ENCODE assay signal across 13 cellular contexts in the genomic region with DNA sequence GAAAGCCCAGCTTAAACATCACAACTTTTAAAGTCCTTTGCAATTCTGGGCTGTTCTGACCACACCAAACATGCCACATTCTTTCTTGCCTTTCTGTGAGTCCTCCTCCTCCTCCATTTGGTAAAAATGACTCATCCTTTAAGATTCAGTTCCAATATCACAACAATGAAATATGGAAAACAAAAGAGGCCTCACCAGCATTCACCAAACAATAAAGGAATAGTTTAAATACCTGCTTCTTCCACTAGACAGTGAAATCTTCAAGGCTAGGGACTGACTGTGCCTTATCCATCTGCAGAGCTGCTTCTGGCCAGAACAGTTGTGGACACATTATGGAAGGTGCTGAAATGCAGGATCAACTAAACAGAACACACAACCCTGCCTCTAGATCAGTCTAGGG. TPM values are rescaled to one million over a fixed set of nuclear protein-coding genes. Genes with fewer than 3 reads are reported as not detected.
DNase-seq lines count a peak whose midpoint lies in the region; ATAC-seq, FAIRE-seq and TF ChIP-seq lines count a peak whose summit lies in the region.
"Had no signal": no experiment of that assay in that cellular context is flagged by ENCODE, and none has a peak within 500 bp of the region (broad histone marks: within the 10 kb centered on the region; RNA-seq: fewer than 3 reads in every experiment).

No MANE protein-coding gene starts in this region.

- no peak overlapping the region for H3K9ac ChIP-seq in HepG2 (ENCODE audit: insufficient read depth, low read depth, low read length)

- H3K4me2 ChIP-seq in HepG2 (ENCODE audit: low read depth, low read length): no peak overlapping the region

- no peaks in the 10 kb centered on the region for H4K20me1 ChIP-seq in HepG2 (ENCODE audit: insufficient read depth, low read length)

- BruUV-seq in HepG2 (replicated peaks; lab: Mats Ljungman, UMichigan): no TSS peak

- TF ChIP-seq POLR2A in HepG2 (IDR thresholded peaks at IDR 0.05; ENCODE audit: insufficient read depth in 1 of 2, low read depth in 2 of 2, low read length in 2 of 2) (no peak), right lobe of liver (IDR thresholded peaks at IDR 0.05) (no peak)

- H3K27ac Mint-ChIP-seq in activated naive CD8-positive, alpha-beta T cell treated with anti-CD3 and anti-CD28 coated beads for 36 hours: no peak overlapping the region

- H3K4me1 ChIP-seq in HepG2 (ENCODE audit: insufficient read depth, low read length) (peaks cover 49% of the 10 kb centered on the region), right lobe of liver (peaks cover 0 to 4% (median 0%) of the 10 kb centered on the region in 4 donors)

- H3K27ac ChIP-seq in HepG2 (ENCODE audit: extremely low read length, insufficient read depth, low read length) (peak overlapping the region; percentile 64), right lobe of liver (no peak overlapping the region)
- H3K27ac ChIP-seq: C4-2B had no signal

- DNase-seq in HepG2 (ENCODE audit: low spot score) (peak; percentile 44), right lobe of liver (no peak), iPS DF 19.7 (ENCODE audit: low read depth, low spot score) (peak; percentile 7), D341Med (ENCODE audit: low spot score) (no peak), NCI-H345 (lab: John Stamatoyannopoulos, UW) (no peak), NCI-H524 (lab: John Stamatoyannopoulos, UW) (no peak)
- peak; percentile 5 for DNase-seq in activated naive CD8-positive, alpha-beta T cell treated with anti-CD3 and anti-CD28 coated beads for 36 hours
- DNase-seq: activated effector memory CD4-positive, alpha-beta T cell treated with Interleukin-2 at 50 U/mL for 16 hours; Karpas-422; nucleus accumbens; Right ventricle myocardium superior had no signal

- H3K4me1 Mint-ChIP-seq in activated naive CD8-positive, alpha-beta T cell treated with anti-CD3 and anti-CD28 coated beads for 36 hours: peaks cover 15% of the 10 kb centered on the region

- in situ Hi-C loops in HepG2 (cut with HindIII; ENCODE audit: extremely low pct_ligation_motif_present, low pct_unique_long_range_greater_than_20kb): no loop called here

- no peak for FAIRE-seq in HepG2 (lab: Jason Lieb, UNC)

- H3K27me3 ChIP-seq in HepG2 (ENCODE audit: control insufficient read depth in 1 of 2, insufficient read depth in 2 of 2, low read length in 2 of 2) (no peaks in the 10 kb centered on the region; a peak in 1 of 5 replicates), right lobe of liver (no peaks in the 10 kb centered on the region)

- ATAC-seq in HepG2: no peak
- no peak for ATAC-seq in right lobe of liver
- no peak for ATAC-seq in HG03378 (IDR thresholded peaks at IDR 0.05; ENCODE audit: unreplicated experiment)

- peaks cover 20% of the 10 kb centered on the region for H3K27me3 Mint-ChIP-seq in activated naive CD8-positive, alpha-beta T cell treated with anti-CD3 and anti-CD28 coated beads for 36 hours

- no peak for TF ChIP-seq EP300 in HepG2 (IDR thresholded peaks at IDR 0.05; ENCODE audit: low read depth in 2 of 2, low read length in 2 of 2)
- no peak for TF ChIP-seq EP300 in HepG2 (CRISPR knock-in tag; IDR thresholded peaks at IDR 0.05; ENCODE audit: borderline replicate concordance)

- TF ChIP-seq RAD21 in HepG2 (CRISPR knock-in tag; IDR thresholded peaks at IDR 0.05): no peak

- intact Hi-C loops in HepG2 (cut with micrococcal nuclease; ENCODE audit: unreplicated experiment) (no loop called here), right lobe of liver (cut with DNase I) (no loop called here)

- no peak for TF ChIP-seq CTCF in HepG2 (CRISPR knock-in tag; IDR thresholded peaks at IDR 0.05)
- TF ChIP-seq CTCF in right lobe of liver (IDR thresholded peaks at IDR 0.05): no peak

- H3K9me3 ChIP-seq in HepG2 (ENCODE audit: low read length) (peaks cover 4% of the 10 kb centered on the region; the same call in 1 of the 2 replicates), right lobe of liver (no peaks in the 10 kb centered on the region)

- H3K36me3 Mint-ChIP-seq in activated naive CD8-positive, alpha-beta T cell treated with anti-CD3 and anti-CD28 coated beads for 36 hours: no peaks in the 10 kb centered on the region

- no peak overlapping the region for H2AFZ ChIP-seq in HepG2 (ENCODE audit: low read length)

- H3K4me3 Mint-ChIP-seq in activated naive CD8-positive, alpha-beta T cell treated with anti-CD3 and anti-CD28 coated beads for 36 hours: no peak overlapping the region

- H3K9me3 Mint-ChIP-seq in activated naive CD8-positive, alpha-beta T cell treated with anti-CD3 and anti-CD28 coated beads for 36 hours: no peaks in the 10 kb centered on the region

- H3K79me2 ChIP-seq in HepG2 (ENCODE audit: insufficient read depth, low read length): peaks cover 13% of the 10 kb centered on the region

- H3K4me3 ChIP-seq in HepG2 (replicated peaks in 1 of 3; ENCODE audit: insufficient read depth in 1 of 3, low read depth in 2 of 3, low read length in 3 of 3) (no peak overlapping the region), right lobe of liver (no peak overlapping the region)

- CTCF ChIA-PET in HepG2 (lab: Yijun Ruan, JAX; ENCODE audit: low intra/inter-chr PET ratio, low total read pairs): no interaction called here

- H3K36me3 ChIP-seq in HepG2 (replicated peaks in 1 of 2; ENCODE audit: control insufficient read depth in 1 of 2, insufficient read depth in 2 of 2, low read length in 2 of 2): peaks cover 0 to 10% of the 10 kb centered on the region in 2 experiments; a peak in 3 of 5 replicates
- no peaks in the 10 kb centered on the region for H3K36me3 ChIP-seq in right lobe of liver

- POLR2A ChIA-PET in HepG2 (lab: Yijun Ruan, JAX): interaction anchor here (1.0 to 1.7 kb wide), 2 partner anchors 8 to 14 kb away, joined by 3 read pairs; no protein-coding TSS in a partner anchor

TF ChIP-seq in HepG2, 621 proteins besides CTCF, POLR2A, EP300 and RAD21 (continues in another document):
- TF ChIP-seq FOSL2 (CRISPR knock-in tag; IDR thresholded peaks at IDR 0.05) (peak; percentile 13; the same call in 1 of the 2 replicates), ESRRA (CRISPR knock-in tag; IDR thresholded peaks at IDR 0.05; ENCODE audit: low read depth) (no peak), STAG1 (CRISPR knock-in tag; IDR thresholded peaks at IDR 0.05) (no peak), SOX13 (IDR thresholded peaks at IDR 0.05) (no peak), SOX13 (CRISPR knock-in tag; conservative IDR thresholded peaks at IDR 0.05 in 1 of 2, IDR thresholded peaks at IDR 0.05 in 1 of 2) (peak in 1 of 2 experiments; percentile 22; a peak in 2 of 4 replicates)

RNA-seq across cellular contexts. Expression of a gene that starts 36.0 kb away (rescaled TPM):
- total RNA-seq in HepG2 (2016; rRNA removed; fragmentation: Illumina TruSeq; extraction: Trizol) (31.5 and 50.9 TPM in 2 replicates), right lobe of liver (1 to 10 TPM; 1.3 to 3.6 (median 1.9) TPM)
- total RNA-seq in HepG2 (2016; cell fraction: cytosol; rRNA removed; fragmentation: Illumina TruSeq; extraction: Trizol; ENCODE audit: low read depth): 10.7 and 12.1 TPM in 2 replicates
- total RNA-seq in HepG2 (2016; cell fraction: insoluble cytoplasmic fraction; rRNA removed; fragmentation: Illumina TruSeq; extraction: Trizol): 28.3 and 52.2 TPM in 2 replicates
- 36.7 and 36.8 TPM in 2 replicates for total RNA-seq in HepG2 (2016; cell fraction: membrane; rRNA removed; fragmentation: Illumina TruSeq; extraction: Trizol)
- 24.3 and 28.3 TPM in 2 replicates for total RNA-seq in HepG2 (2016; cell fraction: nucleus; rRNA removed; fragmentation: Illumina TruSeq; extraction: Trizol)
- 19.7 and 28.1 TPM in 2 replicates for polyA plus RNA-seq in HepG2 (2011; rRNA removed)
- 15.0 and 17.4 TPM in 2 replicates for polyA plus RNA-seq in HepG2 (2011; cell fraction: cytosol; rRNA removed)
- 18.1 and 19.3 TPM in 2 replicates for polyA plus RNA-seq in HepG2 (2011; cell fraction: nucleus; rRNA removed)
- 12.1 and 12.8 TPM in 2 replicates for polyA plus RNA-seq in HepG2 (2012)
- 4.2 and 4.9 TPM in 2 replicates for polyA plus RNA-seq in HepG2 (2016; cell fraction: cytosol; fragmentation: Illumina TruSeq; extraction: Trizol; ENCODE audit: low read depth)
- 20.4 and 24.5 TPM in 2 replicates for polyA plus RNA-seq in HepG2 (2016; cell fraction: insoluble cytoplasmic fraction; fragmentation: Illumina TruSeq; extraction: Trizol; ENCODE audit: low read depth)
- polyA plus RNA-seq in HepG2 (2016; cell fraction: membrane; fragmentation: Illumina TruSeq; extraction: Trizol; ENCODE audit: low read depth): 8.8 and 10.3 TPM in 2 replicates
- polyA plus RNA-seq in HepG2 (2016; cell fraction: nucleus; fragmentation: Illumina TruSeq; extraction: Trizol; ENCODE audit: insufficient read depth, low read depth): 21.9 and 25.3 TPM in 2 replicates
- 13.7 and 123 TPM in 2 replicates for polyA minus RNA-seq in HepG2 (2011; rRNA and poly(A)+ RNA removed; ENCODE audit: low replicate concordance)
- polyA minus RNA-seq in HepG2 (2011; cell fraction: cytosol; rRNA and poly(A)+ RNA removed): 35.0 and 40.7 TPM in 2 replicates
- polyA minus RNA-seq in HepG2 (2011; cell fraction: nucleus; rRNA and poly(A)+ RNA removed): 26.1 and 27.2 TPM in 2 replicates
- total RNA-seq in activated naive CD8-positive, alpha-beta T cell treated with anti-CD3 and anti-CD28 coated beads for 36 hours: 1 to 10 TPM; 1.2 to 1.3 TPM

RNA-seq across cellular contexts. Expression of a gene that starts 41.8 kb away (rescaled TPM):
- total RNA-seq in HepG2 (2016; rRNA removed; fragmentation: Illumina TruSeq; extraction: Trizol) (0.02 TPM in 1 of 2 replicates, not detected in the other), right lobe of liver (under 1 TPM; 0.12 to 0.74 (median 0.40) TPM)
- under 0.01 and 0.09 TPM in 2 replicates for total RNA-seq in HepG2 (2016; cell fraction: cytosol; rRNA removed; fragmentation: Illumina TruSeq; extraction: Trizol; ENCODE audit: low read depth)
- 0.02 TPM in 1 of 2 replicates, not detected in the other for total RNA-seq in HepG2 (2016; cell fraction: insoluble cytoplasmic fraction; rRNA removed; fragmentation: Illumina TruSeq; extraction: Trizol)
- total RNA-seq in HepG2 (2016; cell fraction: membrane; rRNA removed; fragmentation: Illumina TruSeq; extraction: Trizol): 0.03 TPM in 2 replicates
- total RNA-seq in HepG2 (2016; cell fraction: nucleus; rRNA removed; fragmentation: Illumina TruSeq; extraction: Trizol): 0.06 and 0.09 TPM in 2 replicates
- 0.01 and 0.04 TPM in 2 replicates for polyA plus RNA-seq in HepG2 (2011; rRNA removed)
- polyA plus RNA-seq in HepG2 (2011; cell fraction: cytosol; rRNA removed): 0.03 and 0.04 TPM in 2 replicates
- polyA plus RNA-seq in HepG2 (2011; cell fraction: nucleus; rRNA removed): 0.02 and 0.05 TPM in 2 replicates
- polyA plus RNA-seq in HepG2 (2012): 0.01 TPM in 1 of 2 replicates, not detected in the other
- polyA plus RNA-seq in HepG2 (2016; cell fraction: cytosol; fragmentation: Illumina TruSeq; extraction: Trizol; ENCODE audit: low read depth): not detected in 2 replicates
- 0.03 TPM in 1 of 2 replicates, not detected in the other for polyA plus RNA-seq in HepG2 (2016; cell fraction: insoluble cytoplasmic fraction; fragmentation: Illumina TruSeq; extraction: Trizol; ENCODE audit: low read depth)
- polyA plus RNA-seq in HepG2 (2016; cell fraction: membrane; fragmentation: Illumina TruSeq; extraction: Trizol; ENCODE audit: low read depth): not detected in 2 replicates
- polyA plus RNA-seq in HepG2 (2016; cell fraction: nucleus; fragmentation: Illumina TruSeq; extraction: Trizol; ENCODE audit: insufficient read depth, low read depth): 0.07 TPM in 1 of 2 replicates, not detected in the other
- polyA minus RNA-seq in HepG2 (2011; rRNA and poly(A)+ RNA removed; ENCODE audit: low replicate concordance): 0.08 and 2.8 TPM in 2 replicates
- 0.09 and 0.30 TPM in 2 replicates for polyA minus RNA-seq in HepG2 (2011; cell fraction: cytosol; rRNA and poly(A)+ RNA removed)
- polyA minus RNA-seq in HepG2 (2011; cell fraction: nucleus; rRNA and poly(A)+ RNA removed): 0.12 and 0.26 TPM in 2 replicates
- total RNA-seq in activated naive CD8-positive, alpha-beta T cell treated with anti-CD3 and anti-CD28 coated beads for 36 hours: not detected

Comparison
In these comparisons a context has a peak if more than half of its experiments do, and no peak if none do; other contexts are left out.
1. DNase-seq: peak in HepG2 (single experiment), activated naive CD8-positive, alpha-beta T cell treated with anti-CD3 and anti-CD28 coated beads for 36 hours (single experiment) and iPS DF 19.7 (single experiment); none in right lobe of liver (0 of 3), D341Med (single experiment), NCI-H345 (single experiment) and NCI-H524 (0 of 2).